ENCODE assay signal across 27 cellular contexts in genomic region chr4:113496698-113497097, GRCh38.
"Had no signal": no experiment of that assay in that cellular context is flagged by ENCODE, and none has a peak within 500 bp of the region (broad histone marks: within the 10 kb centered on the region; RNA-seq: fewer than 3 reads in every experiment).

No MANE protein-coding gene starts in this region.

- H3K36me3 ChIP-seq: breast epithelium, pancreas, thoracic aorta had no signal

- H3K4me3 Mint-ChIP-seq: nephron; stimulated activated memory B cell treated with anti-CD40 and anti-IgM and Interleukin-4, amounts not matched to agents 10 μg/mL and 1 μg/mL and 100 μg/mL, for 72 hours; stimulated activated naive CD8-positive, alpha-beta T cell treated with anti-CD3 and anti-CD28 coated beads, Interleukin-15, Interleukin-2, amounts not matched to agents 100 ng/mL and 50 ng/mL, for 24 hours had no signal

- H3K27ac Mint-ChIP-seq: progenitor cell of endocrine pancreas; stimulated activated memory B cell treated with anti-CD40 and anti-IgM and Interleukin-4, amounts not matched to agents 10 μg/mL and 1 μg/mL and 100 μg/mL, for 72 hours; stimulated activated naive CD8-positive, alpha-beta T cell treated with anti-CD3 and anti-CD28 coated beads, Interleukin-15, Interleukin-2, amounts not matched to agents 100 ng/mL and 50 ng/mL, for 24 hours had no signal

- ATAC-seq: esophagus mucosa; foreskin keratinocyte; gastroesophageal sphincter; left lung; lower lobe of right lung; sciatic nerve; stimulated activated memory B cell treated with anti-CD40 and anti-IgM and Interleukin-4, amounts not matched to agents 10 μg/mL and 1 μg/mL and 100 μg/mL, for 72 hours had no signal

- H3K9me3 ChIP-seq: breast epithelium, gastroesophageal sphincter, heart left ventricle, left lung, lower lobe of right lung, pancreas, right atrium auricular region, spleen, thoracic aorta, tibial nerve, upper lobe of left lung had no signal

- H3K4me3 ChIP-seq: breast epithelium, gastroesophageal sphincter, heart left ventricle, left lung, lower lobe of right lung, pancreas, right atrium auricular region, spleen, thoracic aorta, tibial nerve, upper lobe of left lung had no signal

- H3K4me1 Mint-ChIP-seq: stimulated activated memory B cell treated with anti-CD40 and anti-IgM and Interleukin-4, amounts not matched to agents 10 μg/mL and 1 μg/mL and 100 μg/mL, for 72 hours had no signal

- H3K27me3 Mint-ChIP-seq: naive B cell; progenitor cell of endocrine pancreas; stimulated activated memory B cell treated with anti-CD40 and anti-IgM and Interleukin-4, amounts not matched to agents 10 μg/mL and 1 μg/mL and 100 μg/mL, for 72 hours; stimulated activated naive CD8-positive, alpha-beta T cell treated with anti-CD3 and anti-CD28 coated beads, Interleukin-15, Interleukin-2, amounts not matched to agents 100 ng/mL and 50 ng/mL, for 24 hours had no signal

- H3K9me3 Mint-ChIP-seq: stimulated activated memory B cell treated with anti-CD40 and anti-IgM and Interleukin-4, amounts not matched to agents 10 μg/mL and 1 μg/mL and 100 μg/mL, for 72 hours; stimulated activated naive CD8-positive, alpha-beta T cell treated with anti-CD3 and anti-CD28 coated beads, Interleukin-15, Interleukin-2, amounts not matched to agents 100 ng/mL and 50 ng/mL, for 24 hours had no signal

- H3K4me1 ChIP-seq: breast epithelium, foreskin keratinocyte, left lung, lower lobe of right lung, spleen, tibial nerve, upper lobe of left lung had no signal

- H3K27ac ChIP-seq: breast epithelium, epithelial cell of prostate, foreskin keratinocyte, gastroesophageal sphincter, left lung, lower lobe of right lung, pancreas, right atrium auricular region, spleen, thoracic aorta, tibial nerve, upper lobe of left lung had no signal

- DNase-seq: cerebellar nuclear complex; cortex of kidney; effector CD4-positive, alpha-beta T cell; foreskin keratinocyte; heart left ventricle; hippocampal formation; left cardiac atrium; left lung; lower lobe of right lung; naive B cell; occipital lobe; pancreas; spleen; stimulated activated CD4-positive, alpha-beta T cell treated with anti-CD3 and anti-CD28 coated beads, Interleukin-4, amount 100 ng/mL, for 4 hours; upper lobe of left lung had no signal

- H3K27me3 ChIP-seq: breast epithelium, foreskin keratinocyte, gastroesophageal sphincter, heart left ventricle, left lung, pancreas, right atrium auricular region, spleen, tibial nerve, upper lobe of left lung had no signal
